17 cellular contexts compared by ENCODE assay signal in the genomic region with DNA sequence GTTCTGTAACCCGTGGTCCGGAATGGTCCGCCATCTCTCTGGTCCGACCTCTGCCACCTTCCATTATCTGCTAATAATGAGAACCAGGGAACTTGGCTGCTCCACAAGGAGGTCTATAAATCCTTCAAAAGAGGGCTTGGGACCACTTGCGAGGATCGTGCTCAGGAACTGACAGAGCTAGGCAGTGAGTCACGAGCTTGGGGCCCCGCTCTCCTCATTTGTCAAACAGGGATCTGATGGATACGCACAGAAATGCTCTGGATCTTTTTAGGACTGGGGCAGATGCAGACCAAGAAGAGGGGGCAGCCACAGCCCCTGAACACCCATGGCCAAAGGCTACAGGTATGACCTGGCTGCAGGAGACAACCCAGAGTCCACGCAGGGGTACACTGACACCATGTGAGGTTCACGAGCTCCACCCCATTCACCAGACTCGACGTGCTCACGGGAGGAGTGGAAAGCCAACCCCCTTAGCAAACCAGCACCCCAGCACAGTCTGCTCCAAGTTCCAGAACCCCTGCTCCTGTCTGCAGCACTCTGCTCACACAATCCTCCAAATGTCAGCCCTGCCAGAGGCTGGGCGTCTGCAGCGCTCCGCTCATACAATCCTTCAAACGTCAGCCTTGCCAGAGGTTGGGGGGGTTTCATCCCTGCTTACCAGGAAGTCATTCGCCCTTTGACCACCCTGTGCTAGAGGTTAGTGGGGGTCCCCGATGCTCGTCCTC. TPM values are rescaled to one million over a fixed set of nuclear protein-coding genes. Genes with fewer than 3 reads are reported as not detected.
DNase-seq lines count a peak whose midpoint lies in the region; ATAC-seq, FAIRE-seq and TF ChIP-seq lines count a peak whose summit lies in the region.
"Had no signal": no experiment of that assay in that cellular context is flagged by ENCODE, and none has a peak within 500 bp of the region (broad histone marks: within the 10 kb centered on the region; RNA-seq: fewer than 3 reads in every experiment).

No MANE protein-coding gene starts in this region.

- no peak overlapping the region for H3K9ac ChIP-seq in endodermal cell (ENCODE audit: extremely low read depth, low read length, poor library complexity, severe bottlenecking)
- H3K9ac ChIP-seq: SK-N-SH had no signal

- H3K27ac Mint-ChIP-seq in HFFc6 (peak overlapping the region; percentile 13), endodermal cell (peak overlapping the region; percentile 50)

- no peak for FAIRE-seq in GM12891 (lab: Jason Lieb, UNC)

- WGBS in endodermal cell (ENCODE audit: insufficient coverage in 1 of 2, insufficient read length in 1 of 2), 2 experiments: 91 to 94% methylated on average over 15 to 21 of the region's 21 CpGs

- H3K4me3 ChIP-seq in endodermal cell (ENCODE audit: low read length) (no peak overlapping the region), osteoblast (ENCODE audit: insufficient read depth, low read length) (no peak overlapping the region)
- H3K4me3 ChIP-seq: MG63 had no signal

- TF ChIP-seq POLR2A in GM12891 (IDR thresholded peaks at IDR 0.05; ENCODE audit: low read depth, low read length): peak; percentile 48; the same call in 1 of the 2 replicates

- H3K4me1 ChIP-seq in endodermal cell (ENCODE audit: control insufficient read depth, insufficient read depth, low read length) (peaks cover 7% of the 10 kb centered on the region), osteoblast (ENCODE audit: insufficient read depth, low read length) (no peaks in the 10 kb centered on the region)
- H3K4me1 ChIP-seq: Caco-2 had no signal

- H3K27ac ChIP-seq in endodermal cell (ENCODE audit: low read depth, low read length) (no peak overlapping the region), osteoblast (ENCODE audit: low read depth, low read length) (no peak overlapping the region)
- H3K27ac ChIP-seq: C4-2B had no signal

- H3K9me3 ChIP-seq in endodermal cell (ENCODE audit: control insufficient read depth, low read length): no peaks in the 10 kb centered on the region
- H3K9me3 ChIP-seq in osteoblast (ENCODE audit: low read depth, low read length): no peaks in the 10 kb centered on the region
- H3K9me3 ChIP-seq: Caco-2, MG63, SK-N-SH had no signal

- H3K27me3 Mint-ChIP-seq in HFFc6 (ENCODE audit: insufficient read depth) (peaks cover 29% of the 10 kb centered on the region), endodermal cell (ENCODE audit: insufficient read depth) (no peaks in the 10 kb centered on the region)

- H3K36me3 Mint-ChIP-seq in HFFc6 (ENCODE audit: low read depth) (peaks cover 64% of the 10 kb centered on the region), endodermal cell (ENCODE audit: low read depth) (peaks cover 85% of the 10 kb centered on the region)

- no peak for ATAC-seq in HG03520 (IDR thresholded peaks at IDR 0.05; ENCODE audit: unreplicated experiment)
- ATAC-seq: HCT116 had no signal

- H3K4me1 Mint-ChIP-seq in HFFc6 (ENCODE audit: low read depth) (0 out of 2 replicates have a peak, but pooled peaks cover 4% of the 10 kb centered on the region), endodermal cell (peaks cover 12% of the 10 kb centered on the region)

- H3K4me2 ChIP-seq in osteoblast (ENCODE audit: insufficient read depth, low read length): no peak overlapping the region
- H3K4me2 ChIP-seq: SK-N-SH had no signal

- peaks cover 68% of the 10 kb centered on the region for H3K79me2 ChIP-seq in osteoblast (ENCODE audit: insufficient read depth, low read length)

- no peaks in the 10 kb centered on the region for H3K9me3 Mint-ChIP-seq in HFFc6
- no peaks in the 10 kb centered on the region for H3K9me3 Mint-ChIP-seq in endodermal cell

- H3K4me3 Mint-ChIP-seq in HFFc6 (peak overlapping the region; percentile 18; the same call in 1 of the 2 replicates), endodermal cell (no peak overlapping the region)

- TF ChIP-seq CTCF in HFFc6 (IDR thresholded peaks at IDR 0.05) (no peak), endodermal cell (conservative IDR thresholded peaks at IDR 0.05) (no peak), osteoblast (IDR thresholded peaks at IDR 0.05; ENCODE audit: extremely low read depth, low read depth, low read length) (no peak)

- H4K20me1 ChIP-seq in osteoblast (ENCODE audit: insufficient read depth, low read length): peaks cover 79% of the 10 kb centered on the region

- no peaks in the 10 kb centered on the region for H3K27me3 ChIP-seq in endodermal cell (ENCODE audit: control insufficient read depth, insufficient read depth, low read length, poor library complexity, severe bottlenecking)
- no peaks in the 10 kb centered on the region for H3K27me3 ChIP-seq in osteoblast (ENCODE audit: insufficient read depth, low read length)
- H3K27me3 ChIP-seq: MG63 had no signal

- no peak overlapping the region for H2AFZ ChIP-seq in osteoblast (ENCODE audit: low read length)

- DNase-seq in GM12891 (ENCODE audit: insufficient read length, low spot score) (no peak), HFFc6 (no peak), endodermal cell (no peak), osteoblast (ENCODE audit: insufficient read length, low spot score, missing footprints) (peak; percentile 82), glomerular visceral epithelial cell (ENCODE audit: extremely low spot score) (no peak), inferior parietal cortex (ENCODE audit: extremely low spot score) (no peak)
- DNase-seq: Caco-2, DMS153, EL, MG63, NCI-H1092 treated with DMSO at 0.1 percent for 48 hours, NCI-H2227 treated with DMSO at 0.1 percent for 48 hours, NCI-H524 treated with DMSO at 0.1 percent for 48 hours, SK-N-SH had no signal

- H3K36me3 ChIP-seq in endodermal cell (ENCODE audit: control insufficient read depth, insufficient read depth, low read length) (peaks cover 96% of the 10 kb centered on the region), osteoblast (ENCODE audit: insufficient read depth, low read length) (peaks cover 90% of the 10 kb centered on the region)

TF ChIP-seq in GM12891, 5 proteins besides CTCF, POLR2A, EP300 and RAD21:
- no peak for TF ChIP-seq TAF1 (IDR thresholded peaks at IDR 0.05; ENCODE audit: low read depth, low read length)
- TF ChIP-seq POLR2AphosphoS5 (IDR thresholded peaks at IDR 0.05; ENCODE audit: low read depth, low read length): 0 out of 2 replicates have a peak, but pooled peaks have one; percentile 30
- TF ChIP-seq POU2F2 (IDR thresholded peaks at IDR 0.05; ENCODE audit: low read depth, low read length): no peak
TF ChIP-seq in GM12891: peak in this region for 1.

RNA-seq across cellular contexts. Expression of gene ANO7, which starts 45.8 kb away (rescaled TPM):
- 1.4 TPM for polyA plus RNA-seq in GM12891 (2012; ENCODE audit: low read depth, missing spikeins)
- total RNA-seq in HFFc6 (2021; fragmentation: NEBNext Ultra II Directional; extraction: Animal tissue kit (Norgen Biotek cat#: 25700)): 1 to 10 TPM in 4 of 6 experiments, under 1 TPM in 2; 0.80 to 1.4 (median 1.2) TPM
- total RNA-seq in endodermal cell: 1 to 10 TPM; 8.1 to 8.5 TPM
- polyA plus RNA-seq in endodermal cell (2013, experiment 1 of 2): 1.3 TPM
- polyA plus RNA-seq in endodermal cell (2013, experiment 2 of 2): 2.0 TPM
- total RNA-seq in osteoblast: 1.2 and 1.8 TPM in 2 replicates
